21 cellular contexts compared by ENCODE assay signal in the genomic region with DNA sequence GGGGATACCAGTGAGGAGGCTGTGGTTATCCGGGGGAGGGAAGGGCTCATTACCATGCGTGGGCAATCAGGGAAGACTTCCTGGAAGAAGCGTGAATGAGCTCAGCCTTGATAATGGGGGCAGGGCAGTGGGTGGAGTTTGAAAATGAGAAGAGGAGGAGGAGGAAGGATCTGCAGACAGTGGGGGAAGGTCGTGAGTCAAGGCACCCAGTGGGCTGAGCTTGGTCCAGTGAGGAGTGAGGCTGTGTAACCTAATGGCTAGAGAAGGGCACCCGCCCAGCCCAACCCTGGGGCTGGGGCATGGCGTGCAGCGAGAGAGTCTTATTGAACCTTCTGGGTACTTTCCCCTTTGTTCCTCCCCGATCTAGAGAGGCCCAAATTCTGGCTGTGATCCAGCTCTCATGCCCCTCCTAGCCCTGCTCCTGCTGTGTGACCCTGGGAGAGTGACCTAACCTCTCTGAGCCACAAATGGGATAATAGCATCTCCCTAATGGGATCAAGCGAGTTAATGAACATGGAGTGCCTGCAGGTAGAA. TPM values are rescaled to one million over a fixed set of nuclear protein-coding genes. Genes with fewer than 3 reads are reported as not detected.
DNase-seq lines count a peak whose midpoint lies in the region; ATAC-seq and TF ChIP-seq lines count a peak whose summit lies in the region.
"Had no signal": no experiment of that assay in that cellular context is flagged by ENCODE, and none has a peak within 500 bp of the region (broad histone marks: within the 10 kb centered on the region; RNA-seq: fewer than 3 reads in every experiment).

No MANE protein-coding gene starts in this region.

- no peaks in the 10 kb centered on the region for H3K79me2 ChIP-seq in H9 (ENCODE audit: insufficient read depth, low read length)

- no peak overlapping the region for H3K4ac ChIP-seq in H9 (ENCODE audit: low read depth, low read length)

- no peak overlapping the region for H3K56ac ChIP-seq in H9 (ENCODE audit: insufficient read length, low read depth, low read length)

- no peak overlapping the region for H4K8ac ChIP-seq in H9 (replicated peaks; ENCODE audit: insufficient read length, low read depth, low read length)

- H2BK120ac ChIP-seq in H9 (ENCODE audit: low read depth, low read length, poor library complexity, severe bottlenecking): no peak overlapping the region

- H3K27me3 ChIP-seq in H9 (ENCODE audit: insufficient read depth, low read length): no peaks in the 10 kb centered on the region
- H3K27me3 ChIP-seq in body of pancreas: no peaks in the 10 kb centered on the region
- H3K27me3 ChIP-seq: pancreas, sigmoid colon had no signal

- H3T11ph ChIP-seq in H9 (ENCODE audit: low read length): no peak overlapping the region

- CTCF ChIA-PET in activated CD4-positive, alpha-beta memory T cell treated with anti-CD3 and anti-CD28 coated beads for 36 hours (lab: Charles Lee): no interaction called here
- CTCF ChIA-PET in activated CD4-positive, alpha-beta memory T cell treated with anti-CD3 and anti-CD28 coated beads, Interleukin-2, amount 10 ng/mL, durations not matched to agents 7 days and 5 days (lab: Charles Lee): no interaction called here

- H3K27ac ChIP-seq in H9 (ENCODE audit: insufficient read length, low read depth, low read length): no peak overlapping the region
- H3K27ac ChIP-seq in body of pancreas: no peak overlapping the region
- H3K27ac ChIP-seq: pancreas, sigmoid colon had no signal

- no peak overlapping the region for H3K4me3 ChIP-seq in body of pancreas
- H3K4me3 ChIP-seq: pancreas, sigmoid colon had no signal

- H2BK15ac ChIP-seq in H9 (ENCODE audit: low read depth, low read length): no peak overlapping the region

- H3K18ac ChIP-seq in H9 (ENCODE audit: insufficient read length, low read depth, low read length): no peak overlapping the region

- H2AK5ac ChIP-seq in H9 (ENCODE audit: insufficient read length, low read length): no peak overlapping the region

- no peak overlapping the region for H3K27ac Mint-ChIP-seq in activated CD4-positive, alpha-beta memory T cell treated with anti-CD3 and anti-CD28 coated beads for 36 hours
- no peak overlapping the region for H3K27ac Mint-ChIP-seq in activated CD4-positive, alpha-beta memory T cell treated with anti-CD3 and anti-CD28 coated beads, Interleukin-2, amount 10 ng/mL, durations not matched to agents 7 days and 5 days
- peak overlapping the region in 2 of 3 experiments; percentile 5 to 13; a peak in 2 of 7 replicates for H3K27ac Mint-ChIP-seq in H9
- H3K27ac Mint-ChIP-seq in activated T-helper 17 cell treated with anti-CD3 and anti-CD28 coated beads, Interleukin-2, amount 50 U/mL, for 72 hours: peak overlapping the region; percentile 76
- H3K27ac Mint-ChIP-seq in stimulated activated memory B cell treated with anti-CD40 and anti-IgM and Interleukin-4, amounts not matched to agents 10 μg/mL and 1 μg/mL and 100 μg/mL, for 72 hours: peak overlapping the region; percentile 8
- H3K27ac Mint-ChIP-seq: CD4-positive, alpha-beta T cell; naive thymus-derived CD4-positive, alpha-beta T cell had no signal

- H3K4me3 Mint-ChIP-seq in activated CD4-positive, alpha-beta memory T cell treated with anti-CD3 and anti-CD28 coated beads for 36 hours: no peak overlapping the region
- H3K4me3 Mint-ChIP-seq in activated CD4-positive, alpha-beta memory T cell treated with anti-CD3 and anti-CD28 coated beads, Interleukin-2, amount 10 ng/mL, durations not matched to agents 7 days and 5 days: no peak overlapping the region
- H3K4me3 Mint-ChIP-seq in H9: no peak overlapping the region
- H3K4me3 Mint-ChIP-seq in activated T-helper 17 cell treated with anti-CD3 and anti-CD28 coated beads, Interleukin-2, amount 50 U/mL, for 72 hours: peak overlapping the region; percentile 43
- H3K4me3 Mint-ChIP-seq in stimulated activated memory B cell treated with anti-CD40 and anti-IgM and Interleukin-4, amounts not matched to agents 10 μg/mL and 1 μg/mL and 100 μg/mL, for 72 hours: no peak overlapping the region
- H3K4me3 Mint-ChIP-seq: CD4-positive, alpha-beta T cell; naive thymus-derived CD4-positive, alpha-beta T cell had no signal

- intact Hi-C loops in activated CD4-positive, alpha-beta memory T cell treated with anti-CD3 and anti-CD28 coated beads for 36 hours (cut with micrococcal nuclease): no loop called here
- intact Hi-C loops in body of pancreas (cut with DNase I): no loop called here

- H3K23me2 ChIP-seq in H9 (ENCODE audit: insufficient read length, low read depth, low read length, poor library complexity, severe bottlenecking): no peaks in the 10 kb centered on the region

- TF ChIP-seq CTCF in H9 (conservative IDR thresholded peaks at IDR 0.05): no peak
- TF ChIP-seq CTCF in body of pancreas (IDR thresholded peaks at IDR 0.05): no peak

- no peak overlapping the region for H2BK20ac ChIP-seq in H9 (ENCODE audit: low read depth, low read length, poor library complexity, severe bottlenecking)

- no peaks in the 10 kb centered on the region for H3K27me3 Mint-ChIP-seq in activated CD4-positive, alpha-beta memory T cell treated with anti-CD3 and anti-CD28 coated beads for 36 hours
- no peaks in the 10 kb centered on the region for H3K27me3 Mint-ChIP-seq in activated CD4-positive, alpha-beta memory T cell treated with anti-CD3 and anti-CD28 coated beads, Interleukin-2, amount 10 ng/mL, durations not matched to agents 7 days and 5 days
- H3K27me3 Mint-ChIP-seq in H9 (ENCODE audit: low read depth): no peaks in the 10 kb centered on the region; the same call in 1 of the 2 replicates
- H3K27me3 Mint-ChIP-seq in activated T-helper 17 cell treated with anti-CD3 and anti-CD28 coated beads, Interleukin-2, amount 50 U/mL, for 72 hours: no peaks in the 10 kb centered on the region
- H3K27me3 Mint-ChIP-seq in stimulated activated memory B cell treated with anti-CD40 and anti-IgM and Interleukin-4, amounts not matched to agents 10 μg/mL and 1 μg/mL and 100 μg/mL, for 72 hours: no peaks in the 10 kb centered on the region
- H3K27me3 Mint-ChIP-seq: CD4-positive, alpha-beta T cell; naive thymus-derived CD4-positive, alpha-beta T cell had no signal

- H3K23ac ChIP-seq in H9 (ENCODE audit: insufficient read length, low read depth, low read length): no peak overlapping the region

- no peaks in the 10 kb centered on the region for H3K36me3 Mint-ChIP-seq in activated CD4-positive, alpha-beta memory T cell treated with anti-CD3 and anti-CD28 coated beads for 36 hours
- H3K36me3 Mint-ChIP-seq in activated CD4-positive, alpha-beta memory T cell treated with anti-CD3 and anti-CD28 coated beads, Interleukin-2, amount 10 ng/mL, durations not matched to agents 7 days and 5 days (ENCODE audit: low read depth): no peaks in the 10 kb centered on the region
- H3K36me3 Mint-ChIP-seq in H9 (ENCODE audit: insufficient read depth in 1 of 3, low read depth in 3 of 3): peaks cover 14 to 30% (median 15%) of the 10 kb centered on the region in 3 experiments; a peak in 6 of 7 replicates
- no peaks in the 10 kb centered on the region for H3K36me3 Mint-ChIP-seq in activated T-helper 17 cell treated with anti-CD3 and anti-CD28 coated beads, Interleukin-2, amount 50 U/mL, for 72 hours (ENCODE audit: low read depth)
- peaks cover 65% of the 10 kb centered on the region for H3K36me3 Mint-ChIP-seq in stimulated activated memory B cell treated with anti-CD40 and anti-IgM and Interleukin-4, amounts not matched to agents 10 μg/mL and 1 μg/mL and 100 μg/mL, for 72 hours
- H3K36me3 Mint-ChIP-seq: naive thymus-derived CD4-positive, alpha-beta T cell had no signal

- H4K91ac ChIP-seq in H9 (ENCODE audit: insufficient read length, low read depth, low read length): no peak overlapping the region

- no CpG with 5 or more reads among the region's 9 CpGs for WGBS in H9 (ENCODE audit: extremely low coverage, insufficient read length, low lambda C conversion rate)
- 71 to 74% methylated on average over 6 to 9 of the region's 9 CpGs for WGBS in body of pancreas, 2 donors

- H3K4me1 Mint-ChIP-seq in activated CD4-positive, alpha-beta memory T cell treated with anti-CD3 and anti-CD28 coated beads for 36 hours (ENCODE audit: low read depth): peaks cover 5% of the 10 kb centered on the region
- H3K4me1 Mint-ChIP-seq in activated CD4-positive, alpha-beta memory T cell treated with anti-CD3 and anti-CD28 coated beads, Interleukin-2, amount 10 ng/mL, durations not matched to agents 7 days and 5 days: peaks cover 5% of the 10 kb centered on the region
- peaks cover 9 to 12% of the 10 kb centered on the region in 2 experiments for H3K4me1 Mint-ChIP-seq in H9
- H3K4me1 Mint-ChIP-seq in activated T-helper 17 cell treated with anti-CD3 and anti-CD28 coated beads, Interleukin-2, amount 50 U/mL, for 72 hours: peaks cover 8% of the 10 kb centered on the region
- peaks cover 33% of the 10 kb centered on the region for H3K4me1 Mint-ChIP-seq in stimulated activated memory B cell treated with anti-CD40 and anti-IgM and Interleukin-4, amounts not matched to agents 10 μg/mL and 1 μg/mL and 100 μg/mL, for 72 hours

- no peak overlapping the region for H4K5ac ChIP-seq in H9 (ENCODE audit: insufficient read length, low read depth, low read length)

- H2BK5ac ChIP-seq in H9 (ENCODE audit: insufficient read length, low read length): no peak overlapping the region

- no peak overlapping the region for H3K4me2 ChIP-seq in H9 (ENCODE audit: insufficient read depth, insufficient read length, low read length)

- ATAC-seq in activated T-helper 17 cell treated with anti-CD3 and anti-CD28 coated beads, Interleukin-2, amount 50 U/mL, for 72 hours (replicated peaks): peak; percentile 51
- peak; percentile 62 for ATAC-seq in stimulated activated memory B cell treated with anti-CD40 and anti-IgM and Interleukin-4, amounts not matched to agents 10 μg/mL and 1 μg/mL and 100 μg/mL, for 72 hours
- ATAC-seq in HG03342 (IDR thresholded peaks at IDR 0.05; ENCODE audit: unreplicated experiment) (no peak), body of pancreas (no peak)
- ATAC-seq: naive thymus-derived CD4-positive, alpha-beta T cell; Panc1; pancreas had no signal

- no peaks in the 10 kb centered on the region for H3K79me1 ChIP-seq in H9 (ENCODE audit: insufficient read depth, low read depth, low read length, poor library complexity, severe bottlenecking)

- DNase-seq in activated CD4-positive, alpha-beta memory T cell treated with anti-CD3 and anti-CD28 coated beads for 36 hours: peak; percentile 15
- no peak for DNase-seq in activated CD4-positive, alpha-beta memory T cell treated with anti-CD3 and anti-CD28 coated beads, Interleukin-2, amount 10 ng/mL, durations not matched to agents 7 days and 5 days
- no peak for DNase-seq in H9
- no peak for DNase-seq in body of pancreas
- DNase-seq in activated CD4-positive, CD25-positive, alpha-beta regulatory T cell (lab: John Stamatoyannopoulos, UW): no peak
- DNase-seq: activated effector memory CD4-positive, alpha-beta T cell treated with anti-CD3 and anti-CD28 coated beads, Interleukin-2, amount 50 U/mL, for 16 hours; CD4-positive, alpha-beta T cell; foreskin melanocyte; hippocampal formation; kidney; naive thymus-derived CD4-positive, alpha-beta T cell; NCI-H1436; NCI-H2171 treated with DMSO at 0.1 percent for 48 hours; NCI-H774; pancreas; sigmoid colon; stimulated activated CD4-positive, alpha-beta T cell treated with anti-CD3 and anti-CD28 coated beads, Interleukin-1b, Interleukin-23, amount 100 ng/mL, for 48 hours had no signal

- H3K9me3 Mint-ChIP-seq in activated CD4-positive, alpha-beta memory T cell treated with anti-CD3 and anti-CD28 coated beads for 36 hours: no peaks in the 10 kb centered on the region
- no peaks in the 10 kb centered on the region for H3K9me3 Mint-ChIP-seq in activated CD4-positive, alpha-beta memory T cell treated with anti-CD3 and anti-CD28 coated beads, Interleukin-2, amount 10 ng/mL, durations not matched to agents 7 days and 5 days
- H3K9me3 Mint-ChIP-seq in H9: no peaks in the 10 kb centered on the region
- no peaks in the 10 kb centered on the region for H3K9me3 Mint-ChIP-seq in activated T-helper 17 cell treated with anti-CD3 and anti-CD28 coated beads, Interleukin-2, amount 50 U/mL, for 72 hours
- no peaks in the 10 kb centered on the region for H3K9me3 Mint-ChIP-seq in stimulated activated memory B cell treated with anti-CD40 and anti-IgM and Interleukin-4, amounts not matched to agents 10 μg/mL and 1 μg/mL and 100 μg/mL, for 72 hours
- H3K9me3 Mint-ChIP-seq: CD4-positive, alpha-beta T cell; naive thymus-derived CD4-positive, alpha-beta T cell had no signal

- no peaks in the 10 kb centered on the region for H3K4me1 ChIP-seq in H9 (ENCODE audit: insufficient read depth, low read length)
- peaks cover 18% of the 10 kb centered on the region for H3K4me1 ChIP-seq in body of pancreas

- POLR2A ChIA-PET in activated CD4-positive, alpha-beta memory T cell treated with anti-CD3 and anti-CD28 coated beads for 36 hours (lab: Charles Lee): no interaction called here
- POLR2A ChIA-PET in activated CD4-positive, alpha-beta memory T cell treated with anti-CD3 and anti-CD28 coated beads, Interleukin-2, amount 10 ng/mL, durations not matched to agents 7 days and 5 days (lab: Charles Lee): no interaction called here

- no peaks in the 10 kb centered on the region for H3K36me3 ChIP-seq in body of pancreas (replicated peaks in 1 of 2; ENCODE audit: insufficient read depth in 1 of 2, low read depth in 2 of 2)

- H3K14ac ChIP-seq in H9 (ENCODE audit: insufficient read depth, low read length): no peak overlapping the region; the same call in 1 of the 2 replicates

- TF ChIP-seq POLR2A in body of pancreas (IDR thresholded peaks at IDR 0.05): no peak

- H2BK12ac ChIP-seq in H9 (ENCODE audit: insufficient read length, low read depth, low read length): no peak overlapping the region

- no peak overlapping the region for H3K9ac ChIP-seq in H9 (ENCODE audit: extremely low read depth, insufficient read length, low read length)

- no peak overlapping the region for H2AFZ ChIP-seq in H9 (ENCODE audit: low read length)

- H3K9me3 ChIP-seq in H9 (ENCODE audit: control insufficient read depth, low read depth, low read length) (no peaks in the 10 kb centered on the region), body of pancreas (no peaks in the 10 kb centered on the region)
- H3K9me3 ChIP-seq: pancreas, sigmoid colon had no signal

- H4K20me1 ChIP-seq in H9 (ENCODE audit: control insufficient read depth, insufficient read depth, insufficient read length): no peaks in the 10 kb centered on the region

RNA-seq across cellular contexts. Expression of gene CLIP2, which starts 31.5 kb away (rescaled TPM):
- total RNA-seq in activated CD4-positive, alpha-beta memory T cell treated with anti-CD3 and anti-CD28 coated beads for 36 hours: 1 to 10 TPM; 2.4 to 2.7 TPM
- total RNA-seq in activated CD4-positive, alpha-beta memory T cell treated with anti-CD3 and anti-CD28 coated beads, Interleukin-2, amount 10 ng/mL, durations not matched to agents 7 days and 5 days: 1 to 10 TPM; 1.6 TPM
- total RNA-seq in H9 (2021) (21.6 and 22.5 TPM in 2 replicates), body of pancreas (100 to 1,000 TPM in 1 of 2 donors, 10 to 100 TPM in 1; 31.6 to 120 TPM)
- total RNA-seq in activated T-helper 17 cell treated with anti-CD3 and anti-CD28 coated beads, Interleukin-2, amount 50 U/mL, for 72 hours: 1 to 10 TPM in 1 of 2 donors, under 1 TPM in 1; 0.93 to 1.6 TPM

Comparison
In these comparisons a context has a peak if more than half of its experiments do, and no peak if none do; other contexts are left out.
1. H3K27ac Mint-ChIP-seq: peak in H9 (2 of 3), activated T-helper 17 cell treated with anti-CD3 and anti-CD28 coated beads, Interleukin-2, amount 50 U/mL, for 72 hours (single experiment) and stimulated activated memory B cell treated with anti-CD40 and anti-IgM and Interleukin-4, amounts not matched to agents 10 μg/mL and 1 μg/mL and 100 μg/mL, for 72 hours (single experiment); none in activated CD4-positive, alpha-beta memory T cell treated with anti-CD3 and anti-CD28 coated beads for 36 hours (single experiment) and activated CD4-positive, alpha-beta memory T cell treated with anti-CD3 and anti-CD28 coated beads, Interleukin-2, amount 10 ng/mL, durations not matched to agents 7 days and 5 days (single experiment).
2. ATAC-seq: peak in activated T-helper 17 cell treated with anti-CD3 and anti-CD28 coated beads, Interleukin-2, amount 50 U/mL, for 72 hours (single experiment) and stimulated activated memory B cell treated with anti-CD40 and anti-IgM and Interleukin-4, amounts not matched to agents 10 μg/mL and 1 μg/mL and 100 μg/mL, for 72 hours (single experiment); none in HG03342 (single experiment) and body of pancreas (single experiment).